9 cellular contexts compared by ENCODE assay signal in genomic region chr16:81514041-81514559, GRCh38.
DNase-seq lines count a peak whose midpoint lies in the region; ATAC-seq, FAIRE-seq and TF ChIP-seq lines count a peak whose summit lies in the region.
"Had no signal": no experiment of that assay in that cellular context is flagged by ENCODE, and none has a peak within 500 bp of the region (broad histone marks: within the 10 kb centered on the region; RNA-seq: fewer than 3 reads in every experiment).

No MANE protein-coding gene starts in this region.

- TF ChIP-seq CTCF in Caco-2 (IDR thresholded peaks at IDR 0.05; ENCODE audit: insufficient read depth in 1 of 2, low read depth in 1 of 2, low read length in 1 of 2, severe bottlenecking in 1 of 2, unreplicated experiment in 1 of 2), result no peak
- no peak for TF ChIP-seq CTCF in NB4 (IDR thresholded peaks at IDR 0.05; ENCODE audit: low read depth, low read length)
- TF ChIP-seq CTCF in kidney (IDR thresholded peaks at IDR 0.05; ENCODE audit: borderline replicate concordance, extremely low read depth, insufficient read depth), result no peak
- TF ChIP-seq CTCF in SK-N-SH (IDR thresholded peaks at IDR 0.05), result no peak

- BruUV-seq in Caco-2 (replicated peaks; lab: Mats Ljungman, UMichigan), result no TSS peak

- TF ChIP-seq RAD21 in SK-N-SH (IDR thresholded peaks at IDR 0.05; ENCODE audit: low read length), result no peak

- H3K36me3 ChIP-seq in Caco-2 (ENCODE audit: control insufficient read depth, insufficient read depth, low read length) (peaks cover 4% of the 10 kb centered on the region; the same call in 1 of the 2 replicates), kidney (ENCODE audit: control insufficient read depth in 1 of 2, insufficient read depth in 2 of 2, low read length in 2 of 2) (peaks cover 0 to 2% of the 10 kb centered on the region in 2 donors), SK-N-SH (replicated peaks in 1 of 2; ENCODE audit: control insufficient read depth in 1 of 2, insufficient read depth in 2 of 2, low read length in 1 of 2) (no peaks in the 10 kb centered on the region)

- peaks cover 23% of the 10 kb centered on the region for H3K79me2 ChIP-seq in SK-N-SH (ENCODE audit: insufficient read depth)

- H3K27ac ChIP-seq in kidney (ENCODE audit: low read depth in 2 of 2, low read length in 2 of 2), result peak overlapping the region; percentile 57 to 79
- peak overlapping the region in 1 of 2 experiments; percentile 98; a peak in 1 of 4 replicates for H3K27ac ChIP-seq in SK-N-SH (ENCODE audit: low read depth in 2 of 2, low read length in 1 of 2)

- POLR2A ChIA-PET in Caco-2 (lab: Charles Lee) (interaction anchor here (1.2 kb wide), 1 partner anchor 20 kb away, joined by 3 read pairs; no protein-coding TSS in a partner anchor), SK-N-SH (lab: Yijun Ruan, JAX) (interaction anchor here (2.5 kb wide), 1 partner anchor 68 kb away, joined by 7 read pairs; no protein-coding TSS in a partner anchor), HEK293T (lab: Yijun Ruan, JAX) (no interaction called here)

- H3F3A ChIP-seq in SK-N-SH (replicated peaks; ENCODE audit: insufficient read depth), result peaks cover 10% of the 10 kb centered on the region

- no peaks in the 10 kb centered on the region for H3K27me3 Mint-ChIP-seq in Caco-2 (ENCODE audit: insufficient read depth, unreplicated experiment)

- peaks cover 22% of the 10 kb centered on the region for H3K4me1 Mint-ChIP-seq in Caco-2 (ENCODE audit: low read depth, unreplicated experiment)

- H2AFZ ChIP-seq in SK-N-SH (ENCODE audit: low read depth), result no peak overlapping the region

- CTCF ChIA-PET in Caco-2 (lab: Charles Lee), result interaction anchor here (0.7 to 0.9 kb wide), 4 partner anchors 12 to 329 kb away, joined by 3 to 12 read pairs (median 3); no protein-coding TSS in a partner anchor
- CTCF ChIA-PET in SK-N-SH (lab: Yijun Ruan, JAX), result interaction anchor here (1.3 to 3.0 kb wide), 2 partner anchors 16 to 110 kb away, joined by 3 to 10 read pairs; no protein-coding TSS in a partner anchor
- CTCF ChIA-PET in HEK293T (lab: Yijun Ruan, JAX), result no interaction called here

- ATAC-seq in GM21526 (IDR thresholded peaks at IDR 0.05; ENCODE audit: low FRiP score, unreplicated experiment), result peak; percentile 68

- no peak for DNase-seq in Caco-2
- peak; percentile 57 for DNase-seq in NB4 (ENCODE audit: low read depth)
- DNase-seq in kidney, result no peak
- no peak for DNase-seq in SK-N-SH
- DNase-seq in HEK293T (ENCODE audit: extremely low spot score), result no peak
- no peak for DNase-seq in NCI-H1930 (lab: John Stamatoyannopoulos, UW)
- no peak for DNase-seq in activated gamma-delta T cell treated with Interleukin-2 at 50 U/mL for 16 hours
- DNase-seq: NCI-H748 treated with DMSO at 0.1 percent for 48 hours had no signal

- no peak overlapping the region for H3K9ac ChIP-seq in kidney (ENCODE audit: low read length in 2 of 2)
- no peak overlapping the region for H3K9ac ChIP-seq in SK-N-SH

- no peak for TF ChIP-seq POLR2A in NB4 (IDR thresholded peaks at IDR 0.05; ENCODE audit: extremely low read depth, insufficient read length)

- no peaks in the 10 kb centered on the region for H3K9me3 Mint-ChIP-seq in Caco-2 (ENCODE audit: unreplicated experiment)

- no peaks in the 10 kb centered on the region for H3K9me3 ChIP-seq in Caco-2
- no peaks in the 10 kb centered on the region for H3K9me3 ChIP-seq in kidney (ENCODE audit: control insufficient read depth in 1 of 2, low read length in 2 of 2)
- H3K9me3 ChIP-seq in SK-N-SH, result no peaks in the 10 kb centered on the region

- H3K4me2 ChIP-seq in SK-N-SH, result no peak overlapping the region

- H3K4me1 ChIP-seq in Caco-2 (peaks cover 38% of the 10 kb centered on the region), kidney (ENCODE audit: control insufficient read depth in 1 of 2, insufficient read depth in 1 of 2, low read depth in 1 of 2, low read length in 2 of 2) (peaks cover 28 to 30% of the 10 kb centered on the region in 2 donors), SK-N-SH (ENCODE audit: control insufficient read depth in 1 of 2, insufficient read depth in 2 of 2, low read depth in 1 of 2, low read length in 1 of 2) (peaks cover 0 to 29% of the 10 kb centered on the region in 2 experiments; a peak in 1 of 4 replicates)

- TF ChIP-seq EP300 in SK-N-SH (IDR thresholded peaks at IDR 0.05; ENCODE audit: borderline replicate concordance in 1 of 2, low read depth in 1 of 2, low read length in 1 of 2), result no peak

- 92% methylated on average over 7 of the region's 7 CpGs for WGBS in SK-N-SH (ENCODE audit: low lambda C conversion rate)

- intact Hi-C loops in Caco-2 (cut with micrococcal nuclease; ENCODE audit: unreplicated experiment), result loop anchor here (2.0 to 5.0 kb wide), 2 partner anchors 35 to 67 kb away; no protein-coding TSS in a partner anchor
- intact Hi-C loops in kidney (cut with DNase I), result no loop called here

- no peaks in the 10 kb centered on the region for H4K20me1 ChIP-seq in SK-N-SH (ENCODE audit: insufficient read depth)

- H3K4me3 Mint-ChIP-seq in Caco-2 (ENCODE audit: unreplicated experiment), result peak overlapping the region; percentile 0

- H3K36me3 Mint-ChIP-seq in Caco-2 (ENCODE audit: insufficient read depth, unreplicated experiment), result peaks cover 40% of the 10 kb centered on the region

- no peak overlapping the region for H3K4me3 ChIP-seq in Caco-2 (ENCODE audit: low read depth, low read length)
- H3K4me3 ChIP-seq in NB4 (ENCODE audit: low read depth, low read length), result no peak overlapping the region
- H3K4me3 ChIP-seq in kidney (ENCODE audit: low read length in 2 of 2), result peak overlapping the region in 1 of 2 donors; percentile 8
- H3K4me3 ChIP-seq in SK-N-SH (ENCODE audit: low read depth in 2 of 2, low read length in 1 of 2), result no peak overlapping the region

- no peaks in the 10 kb centered on the region for H3K9me2 ChIP-seq in SK-N-SH

- no peak for FAIRE-seq in kidney (lab: Jason Lieb, UNC)

- H3K27ac Mint-ChIP-seq in Caco-2 (ENCODE audit: unreplicated experiment), result peak overlapping the region; percentile 86

- H3K27me3 ChIP-seq in Caco-2 (replicated peaks; ENCODE audit: control insufficient read depth, insufficient read depth, low read length) (no peaks in the 10 kb centered on the region), SK-N-SH (ENCODE audit: insufficient read depth) (no peaks in the 10 kb centered on the region)

TF ChIP-seq in SK-N-SH, 30 proteins besides CTCF, POLR2A, EP300 and RAD21:
- TF ChIP-seq GABPA (IDR thresholded peaks at IDR 0.05; ENCODE audit: low read depth) (no peak), FOXM1 (IDR thresholded peaks at IDR 0.05; ENCODE audit: low read depth) (no peak), MEF2A (IDR thresholded peaks at IDR 0.05; ENCODE audit: borderline replicate concordance, low read depth) (no peak), MAX (IDR thresholded peaks at IDR 0.05; ENCODE audit: low read depth) (no peak), TCF12 (IDR thresholded peaks at IDR 0.05) (no peak), NRF1 (IDR thresholded peaks at IDR 0.05; ENCODE audit: low read depth, low read length) (no peak), IRF3 (IDR thresholded peaks at IDR 0.05; ENCODE audit: low read depth, low read length) (no peak), CHD2 (IDR thresholded peaks at IDR 0.05; ENCODE audit: low read length, partially characterized antibody) (no peak), EZH2phosphoT487 (IDR thresholded peaks at IDR 0.05; ENCODE audit: borderline replicate concordance, low read depth) (no peak)
TF ChIP-seq in SK-N-SH: peak in this region for 0.

TF ChIP-seq in HEK293T, 16 proteins besides CTCF, POLR2A, EP300 and RAD21:
- TF ChIP-seq ELF4 (IDR thresholded peaks at IDR 0.05), result no peak
- TF ChIP-seq FOXM1 (IDR thresholded peaks at IDR 0.05; ENCODE audit: borderline replicate concordance), result no peak
- no peak for TF ChIP-seq FOXA1 (IDR thresholded peaks at IDR 0.05)
- no peak for TF ChIP-seq NFRKB (IDR thresholded peaks at IDR 0.05)
- TF ChIP-seq CTBP1 (IDR thresholded peaks at IDR 0.05; ENCODE audit: borderline replicate concordance), result no peak
- TF ChIP-seq LEF1 (IDR thresholded peaks at IDR 0.05; ENCODE audit: borderline replicate concordance), result no peak
- no peak for TF ChIP-seq BHLHE40 (IDR thresholded peaks at IDR 0.05; ENCODE audit: borderline replicate concordance)
- no peak for TF ChIP-seq L3MBTL2 (conservative IDR thresholded peaks at IDR 0.05)
- no peak for TF ChIP-seq ZNF384 (IDR thresholded peaks at IDR 0.05)
- no peak for TF ChIP-seq FOXK2 (IDR thresholded peaks at IDR 0.05)
- TF ChIP-seq TARDBP (IDR thresholded peaks at IDR 0.05), result no peak
- TF ChIP-seq PKNOX1 (IDR thresholded peaks at IDR 0.05), result no peak
